30 cellular contexts compared by ENCODE assay signal in genomic region chr6:134005824-134006223, GRCh38. TPM values are rescaled to one million over a fixed set of nuclear protein-coding genes. Genes with fewer than 3 reads are reported as not detected.
"Had no signal": no experiment of that assay in that cellular context is flagged by ENCODE, and none has a peak within 500 bp of the region (broad histone marks: within the 10 kb centered on the region; RNA-seq: fewer than 3 reads in every experiment).

No MANE protein-coding gene starts in this region.

- H3K4me3 Mint-ChIP-seq: activated CD4-positive, alpha-beta memory T cell treated with anti-CD3 and anti-CD28 coated beads, Interleukin-2, amount 10 ng/mL, durations not matched to agents 7 days and 5 days; activated CD4-positive, alpha-beta T cell treated with anti-CD3 and anti-CD28 coated beads for 36 hours; activated naive CD4-positive, alpha-beta T cell treated with anti-CD3 and anti-CD28 coated beads, Interleukin-2, amount 50 U/mL, for 24 hours; T-helper 1 cell treated with Interleukin-12 subunit alpha and Interleukin-12 subunit beta and Interleukin-4 antibody, amounts not matched to agents 30 μg/mL and 1 μg/mL, for 36 hours had no signal

- H3K27ac ChIP-seq: ascending aorta, RWPE1, SJCRH30 had no signal

- H3K4me1 ChIP-seq: ascending aorta had no signal

- H3K27me3 ChIP-seq: ascending aorta, body of pancreas, SJCRH30 had no signal

- H3K9me3 ChIP-seq: ascending aorta, body of pancreas, SJCRH30, SK-N-SH had no signal

- DNase-seq: activated CD4-positive, alpha-beta memory T cell treated with anti-CD3 and anti-CD28 coated beads, Interleukin-2, amount 10 ng/mL, durations not matched to agents 7 days and 5 days; activated CD4-positive, alpha-beta T cell treated with anti-CD3 and anti-CD28 coated beads for 36 hours; activated CD4-positive, alpha-beta T cell treated with anti-CD3 and anti-CD28 coated beads, Interleukin-2, amount 50 U/mL, for 1 hour; activated effector memory CD4-positive, alpha-beta T cell treated with Interleukin-2 at 50 U/mL for 16 hours; activated naive CD4-positive, alpha-beta T cell; activated T-cell treated with anti-CD3 and anti-CD28 coated beads for 4 hours; body of pancreas; central memory CD4-positive, alpha-beta T cell; Kasumi-1; KBM-7; NCI-H1092; NCI-H1417; NCI-H1930; NCI-H2107; NCI-H2171 treated with DMSO at 0.1 percent for 48 hours; NCI-H345; NCI-H510A; NCI-H526 treated with DMSO at 0.1 percent for 48 hours; NK-92 treated with Interleukin-12 subunit alpha and Interleukin-12 subunit beta, amount 100 ng/mL, for 24 hours; OCI-M1; Right ventricle myocardium superior; SK-N-SH; T-helper 9 cell had no signal

- H3K4me1 Mint-ChIP-seq: activated CD4-positive, alpha-beta memory T cell treated with anti-CD3 and anti-CD28 coated beads, Interleukin-2, amount 10 ng/mL, durations not matched to agents 7 days and 5 days; activated naive CD4-positive, alpha-beta T cell treated with anti-CD3 and anti-CD28 coated beads, Interleukin-2, amount 50 U/mL, for 24 hours had no signal

- H3K4me3 ChIP-seq: ascending aorta, body of pancreas, SJCRH30 had no signal

- ATAC-seq: activated CD4-positive, alpha-beta T cell treated with anti-CD3 and anti-CD28 coated beads for 36 hours; body of pancreas; Panc1 had no signal

- H3K9me3 Mint-ChIP-seq: activated CD4-positive, alpha-beta memory T cell treated with anti-CD3 and anti-CD28 coated beads, Interleukin-2, amount 10 ng/mL, durations not matched to agents 7 days and 5 days; activated naive CD4-positive, alpha-beta T cell treated with anti-CD3 and anti-CD28 coated beads, Interleukin-2, amount 50 U/mL, for 24 hours; T-helper 1 cell treated with Interleukin-12 subunit alpha and Interleukin-12 subunit beta and Interleukin-4 antibody, amounts not matched to agents 30 μg/mL and 1 μg/mL, for 36 hours had no signal

- H3K27ac Mint-ChIP-seq: activated CD4-positive, alpha-beta memory T cell treated with anti-CD3 and anti-CD28 coated beads, Interleukin-2, amount 10 ng/mL, durations not matched to agents 7 days and 5 days; activated CD4-positive, alpha-beta T cell treated with anti-CD3 and anti-CD28 coated beads for 36 hours; activated naive CD4-positive, alpha-beta T cell treated with anti-CD3 and anti-CD28 coated beads, Interleukin-2, amount 50 U/mL, for 24 hours; T-helper 1 cell treated with Interleukin-12 subunit alpha and Interleukin-12 subunit beta and Interleukin-4 antibody, amounts not matched to agents 30 μg/mL and 1 μg/mL, for 36 hours had no signal

- H3K36me3 ChIP-seq: ascending aorta, SJCRH30 had no signal

RNA-seq across cellular contexts. Expression of gene SLC2A12, which starts 46.6 kb away (rescaled TPM):
- total RNA-seq: activated CD8-positive, alpha-beta memory T cell treated with anti-CD3 and anti-CD28 coated beads for 36 hours; ascending aorta had no signal
